Comparison of ENCODE assay signal across 13 cellular contexts in genomic region chr3:149368201-149368849, GRCh38. TPM values are rescaled to one million over a fixed set of nuclear protein-coding genes. Genes with fewer than 3 reads are reported as not detected.
DNase-seq lines count a peak whose midpoint lies in the region; ATAC-seq and TF ChIP-seq lines count a peak whose summit lies in the region.
"Had no signal": no experiment of that assay in that cellular context is flagged by ENCODE, and none has a peak within 500 bp of the region (broad histone marks: within the 10 kb centered on the region; RNA-seq: fewer than 3 reads in every experiment).

No MANE protein-coding gene starts in this region.

- DNase-seq in DMS53 (lab: John Stamatoyannopoulos, UW) (peak; percentile 35), DMS53 treated with DMSO at 0.1 percent for 48 hours (lab: John Stamatoyannopoulos, UW; ENCODE audit: unreplicated experiment) (no peak), RKO (ENCODE audit: low spot score) (peak; percentile 66), epithelial cell of proximal tubule (ENCODE audit: low read depth) (no peak), retinal pigment epithelial cell (ENCODE audit: low read depth) (no peak), hypothalamus (lab: John Stamatoyannopoulos, UW) (no peak)
- DNase-seq: activated CD4-positive, alpha-beta T cell treated with anti-CD3 and anti-CD28 coated beads, Interleukin-2, amount 10 ng/mL, durations not matched to agents 24 days and 14 days; activated gamma-delta T cell treated with Interleukin-2 at 50 U/mL for 16 hours; DND-41; kidney had no signal

- TF ChIP-seq CTCF in epithelial cell of proximal tubule (conservative IDR thresholded peaks at IDR 0.05; ENCODE audit: low read depth, low read length): peak; percentile 19
- TF ChIP-seq CTCF in retinal pigment epithelial cell (conservative IDR thresholded peaks at IDR 0.05; ENCODE audit: low read depth, low read length): peak; percentile 29

- H3K4me3 ChIP-seq in epithelial cell of proximal tubule (ENCODE audit: low read depth, low read length): no peak overlapping the region
- H3K4me3 ChIP-seq in retinal pigment epithelial cell (ENCODE audit: low read length): no peak overlapping the region
- H3K4me3 ChIP-seq: tibial nerve had no signal

- ATAC-seq in GM21619 (IDR thresholded peaks at IDR 0.05; ENCODE audit: unreplicated experiment): no peak
- ATAC-seq in GM21825 (IDR thresholded peaks at IDR 0.05; ENCODE audit: unreplicated experiment): no peak

RNA-seq across cellular contexts. Expression of gene TM4SF1, which starts 9.1 kb away (rescaled TPM):
- 304 and 345 TPM in 2 replicates for total RNA-seq in epithelial cell of proximal tubule

RNA-seq across cellular contexts. Expression of gene TM4SF18, which starts 34.9 kb away (rescaled TPM):
- 1.4 TPM in 2 replicates for total RNA-seq in epithelial cell of proximal tubule
- total RNA-seq: activated CD4-positive, alpha-beta T cell treated with anti-CD3 and anti-CD28 coated beads, Interleukin-2, amount 10 ng/mL, durations not matched to agents 24 days and 14 days had no signal

Comparison
In these comparisons a context has a peak if more than half of its experiments do, and no peak if none do; other contexts are left out.
1. DNase-seq: peak in DMS53 (single experiment) and RKO (single experiment); none in DMS53 treated with DMSO at 0.1 percent for 48 hours (single experiment), epithelial cell of proximal tubule (single experiment), retinal pigment epithelial cell (single experiment) and hypothalamus (0 of 51).